In genomic region chr17:12789075-12789975, GRCh38 we compare ENCODE assay signal across 8 cellular contexts. TPM values are rescaled to one million over a fixed set of nuclear protein-coding genes. Genes with fewer than 3 reads are reported as not detected.
DNase-seq lines count a peak whose midpoint lies in the region; ATAC-seq and TF ChIP-seq lines count a peak whose summit lies in the region.

ARHGAP44 (plus strand) TSS chr17:12789498; CDS start chr17:12789839, 341 bp downstream.

- H3K36me3 Mint-ChIP-seq in dendritic cell treated with granulocyte-macrophage colony-stimulating factor and Interleukin-4, amounts not matched to agents 40 ng/mL and 50 ng/mL, for 4 days (ENCODE audit: low read depth), result no peaks in the 10 kb centered on the region

- peak; percentile 91 for ATAC-seq in GM19455 (IDR thresholded peaks at IDR 0.05; ENCODE audit: unreplicated experiment)
- ATAC-seq in HG03457 (IDR thresholded peaks at IDR 0.05; ENCODE audit: unreplicated experiment), result peak; percentile 84
- ATAC-seq in left lung, result peak; percentile 82

- H3K36me3 ChIP-seq in SJSA1 (no peaks in the 10 kb centered on the region), left lung (no peaks in the 10 kb centered on the region)

- DNase-seq in EL (peak; percentile 45), SJSA1 (ENCODE audit: low read depth in 1 of 2, low spot score in 2 of 2) (peak; percentile 52 to 63), left lung (peak; percentile 70 to 88), GF-D8 (lab: John Stamatoyannopoulos, UW) (no peak)
- DNase-seq in stimulated activated CD8-positive, alpha-beta memory T cell treated with anti-CD3 and anti-CD28 coated beads, Interleukin-2, amount 100 ng/mL, for 48 hours (ENCODE audit: low read depth in 2 of 2), result peak; percentile 2 to 27

- no peak within 1 kb of the TSS for H3K27ac Mint-ChIP-seq in dendritic cell treated with granulocyte-macrophage colony-stimulating factor and Interleukin-4, amounts not matched to agents 40 ng/mL and 50 ng/mL, for 4 days

- peaks cover 7% of the 10 kb centered on the region for H3K4me1 ChIP-seq in SJSA1 (replicated peaks)
- no peaks in the 10 kb centered on the region for H3K4me1 ChIP-seq in left lung

- peak within 1 kb of the TSS; percentile 61 for H3K4me3 Mint-ChIP-seq in dendritic cell treated with granulocyte-macrophage colony-stimulating factor and Interleukin-4, amounts not matched to agents 40 ng/mL and 50 ng/mL, for 4 days

- 0 out of 2 replicates have a peak, but pooled peaks cover 7% of the 10 kb centered on the region for H3K27me3 ChIP-seq in SJSA1 (replicated peaks)
- H3K27me3 ChIP-seq in left lung, result peaks cover 0 to 45% of the 10 kb centered on the region in 2 donors

- H3K9me3 Mint-ChIP-seq in dendritic cell treated with granulocyte-macrophage colony-stimulating factor and Interleukin-4, amounts not matched to agents 40 ng/mL and 50 ng/mL, for 4 days, result no peaks in the 10 kb centered on the region

- intact Hi-C loops in dendritic cell treated with granulocyte-macrophage colony-stimulating factor and Interleukin-4, amounts not matched to agents 40 ng/mL and 50 ng/mL, for 4 days (cut with micrococcal nuclease), result no loop called here
- intact Hi-C loops in left lung (cut with DNase I), result no loop called here

- H3K9me3 ChIP-seq in SJSA1 (replicated peaks) (no peaks in the 10 kb centered on the region), left lung (no peaks in the 10 kb centered on the region)

- H3K4me3 ChIP-seq in SJSA1 (peak within 1 kb of the TSS; percentile 63), left lung (peak within 1 kb of the TSS; percentile 54 to 65)

- H3K4me1 Mint-ChIP-seq in dendritic cell treated with granulocyte-macrophage colony-stimulating factor and Interleukin-4, amounts not matched to agents 40 ng/mL and 50 ng/mL, for 4 days (ENCODE audit: low read depth), result peaks cover 6% of the 10 kb centered on the region

- no peak for TF ChIP-seq CTCF in left lung (IDR thresholded peaks at IDR 0.05)

- H3K27me3 Mint-ChIP-seq in dendritic cell treated with granulocyte-macrophage colony-stimulating factor and Interleukin-4, amounts not matched to agents 40 ng/mL and 50 ng/mL, for 4 days, result peaks cover 37% of the 10 kb centered on the region

- H3K27ac ChIP-seq in SJSA1 (no peak within 1 kb of the TSS), left lung (peak within 1 kb of the TSS; percentile 66 to 72)

RNA-seq across cellular contexts. Expression of gene ARHGAP44, which starts in this region (rescaled TPM):
- 0.58 and 5.1 TPM in 2 replicates for total RNA-seq in SJSA1 (2014; rRNA removed; shearing (Covaris generic))
- 10 to 100 TPM; 29.9 to 43.6 TPM for total RNA-seq in left lung
